19 cellular contexts compared by ENCODE assay signal in genomic region chr9:121974421-121974820, GRCh38.
DNase-seq lines count a peak whose midpoint lies in the region; ATAC-seq and TF ChIP-seq lines count a peak whose summit lies in the region.
"Had no signal": no experiment of that assay in that cellular context is flagged by ENCODE, and none has a peak within 500 bp of the region (broad histone marks: within the 10 kb centered on the region; RNA-seq: fewer than 3 reads in every experiment).

No MANE protein-coding gene starts in this region.

- H3K4me3 ChIP-seq in SU-DHL-6 (ENCODE audit: insufficient read depth, low read length, poor library complexity, severe bottlenecking) (no peak overlapping the region), gastroesophageal sphincter (no peak overlapping the region), aorta (ENCODE audit: low read length in 2 of 2) (no peak overlapping the region)
- H3K4me3 ChIP-seq: BLaER1, SJSA1 had no signal

- H3K36me3 Mint-ChIP-seq in progenitor cell of endocrine pancreas (ENCODE audit: insufficient read depth), result peaks cover 7% of the 10 kb centered on the region

- H3K4me2 ChIP-seq in SU-DHL-6 (ENCODE audit: low read depth, low read length, poor library complexity, severe bottlenecking), result peak overlapping the region; percentile 33
- H3K4me2 ChIP-seq: BLaER1 had no signal

- intact Hi-C loops in aorta (cut with DNase I), result no loop called here

- TF ChIP-seq CTCF in SU-DHL-6 (IDR thresholded peaks at IDR 0.05; ENCODE audit: insufficient read depth, low read length, poor library complexity, severe bottlenecking) (no peak), progenitor cell of endocrine pancreas (IDR thresholded peaks at IDR 0.05; ENCODE audit: unreplicated experiment) (no peak), gastroesophageal sphincter (IDR thresholded peaks at IDR 0.05) (no peak)

- H3K4me1 ChIP-seq in gastroesophageal sphincter (no peaks in the 10 kb centered on the region), aorta (ENCODE audit: control insufficient read depth in 1 of 2, insufficient read depth in 2 of 2, low read length in 2 of 2) (no peaks in the 10 kb centered on the region)

- H3K36me3 ChIP-seq in SU-DHL-6 (ENCODE audit: low read length) (no peaks in the 10 kb centered on the region; the same call in 1 of the 2 replicates), gastroesophageal sphincter (peaks cover 0 to 20% of the 10 kb centered on the region in 2 donors), aorta (ENCODE audit: control insufficient read depth in 1 of 2, insufficient read depth in 2 of 2, low read length in 1 of 2) (no peaks in the 10 kb centered on the region)
- H3K36me3 ChIP-seq: BLaER1, SJSA1 had no signal

- H3K27me3 ChIP-seq in SU-DHL-6 (ENCODE audit: low read length), result no peaks in the 10 kb centered on the region
- no peaks in the 10 kb centered on the region for H3K27me3 ChIP-seq in gastroesophageal sphincter
- H3K27me3 ChIP-seq in aorta (ENCODE audit: control insufficient read depth in 1 of 2, insufficient read depth in 2 of 2, low read length in 1 of 2), result no peaks in the 10 kb centered on the region
- H3K27me3 ChIP-seq: BLaER1, SJSA1 had no signal

- no peak overlapping the region for H2AFZ ChIP-seq in SU-DHL-6 (ENCODE audit: low read depth, low read length, severe bottlenecking)

- no peaks in the 10 kb centered on the region for H4K20me1 ChIP-seq in SU-DHL-6 (ENCODE audit: low read depth, low read length)
- H4K20me1 ChIP-seq: BLaER1 had no signal

- peak; percentile 34 for DNase-seq in EH (ENCODE audit: low read depth)
- peak; percentile 53 for DNase-seq in LHCN-M2 (ENCODE audit: low read depth)
- DNase-seq in progenitor cell of endocrine pancreas (ENCODE audit: low spot score, unreplicated experiment), result no peak
- no peak for DNase-seq in NCI-H1436 treated with DMSO at 0.1 percent for 48 hours (lab: John Stamatoyannopoulos, UW)
- DNase-seq in aorta, result no peak
- DNase-seq in NCI-H2081 (lab: John Stamatoyannopoulos, UW), result no peak
- DNase-seq: CD4-positive, alpha-beta memory T cell; H9; NCI-H1092 treated with DMSO at 0.1 percent for 48 hours; NCI-H2107; NCI-H2227 treated with DMSO at 0.1 percent for 48 hours; NCI-H510A treated with DMSO at 0.1 percent for 48 hours; NCI-H82; SW 1271 had no signal

- TF ChIP-seq POLR2A in gastroesophageal sphincter (IDR thresholded peaks at IDR 0.05), result no peak

- H3K9ac ChIP-seq in SU-DHL-6 (ENCODE audit: low read length), result no peak overlapping the region
- H3K9ac ChIP-seq: BLaER1 had no signal

- no peaks in the 10 kb centered on the region for H3K9me2 ChIP-seq in SU-DHL-6 (replicated peaks; ENCODE audit: insufficient read depth, low read length)

- peaks cover 11% of the 10 kb centered on the region for H3F3A ChIP-seq in SU-DHL-6 (ENCODE audit: insufficient read depth)

- no peaks in the 10 kb centered on the region for H3K9me3 ChIP-seq in SU-DHL-6 (ENCODE audit: insufficient read depth, low read length)
- H3K9me3 ChIP-seq in gastroesophageal sphincter, result no peaks in the 10 kb centered on the region
- H3K9me3 ChIP-seq in aorta (ENCODE audit: control insufficient read depth, low read length), result no peaks in the 10 kb centered on the region
- H3K9me3 ChIP-seq: BLaER1, SJSA1 had no signal

- ATAC-seq in gastroesophageal sphincter (no peak), aorta (ENCODE audit: low FRiP score) (no peak)

- no peaks in the 10 kb centered on the region for H3K27me3 Mint-ChIP-seq in progenitor cell of endocrine pancreas
- H3K27me3 Mint-ChIP-seq: CD4-positive, alpha-beta memory T cell had no signal

- H3K27ac ChIP-seq in SU-DHL-6 (ENCODE audit: low read depth, low read length), result no peak overlapping the region
- no peak overlapping the region for H3K27ac ChIP-seq in gastroesophageal sphincter
- H3K27ac ChIP-seq in aorta (ENCODE audit: low read depth in 1 of 2, low read length in 2 of 2), result no peak overlapping the region
- H3K27ac ChIP-seq: BLaER1, HL-60, SJSA1 had no signal

- H3K79me2 ChIP-seq in SU-DHL-6 (ENCODE audit: insufficient read depth, low read length), result no peaks in the 10 kb centered on the region

- peak overlapping the region; percentile 10 for H3K27ac Mint-ChIP-seq in progenitor cell of endocrine pancreas
- H3K27ac Mint-ChIP-seq: CD4-positive, alpha-beta memory T cell; H9 had no signal

- H3K4me3 Mint-ChIP-seq in progenitor cell of endocrine pancreas (ENCODE audit: low read depth), result no peak overlapping the region
- H3K4me3 Mint-ChIP-seq: CD4-positive, alpha-beta memory T cell; H9 had no signal

- TF ChIP-seq EP300 in gastroesophageal sphincter (IDR thresholded peaks at IDR 0.05), result no peak

- peaks cover 15% of the 10 kb centered on the region for H3K4me1 Mint-ChIP-seq in progenitor cell of endocrine pancreas (ENCODE audit: low read depth)
- H3K4me1 Mint-ChIP-seq: CD4-positive, alpha-beta memory T cell had no signal

- peaks cover 3% of the 10 kb centered on the region for H3K9me3 Mint-ChIP-seq in progenitor cell of endocrine pancreas (ENCODE audit: low read depth)

Comparison
In these comparisons a context has a peak if more than half of its experiments do, and no peak if none do; other contexts are left out.
1. DNase-seq: peak in EH (single experiment) and LHCN-M2 (single experiment); none in progenitor cell of endocrine pancreas (single experiment), NCI-H1436 treated with DMSO at 0.1 percent for 48 hours (single experiment), aorta (0 of 2) and NCI-H2081 (0 of 2).